14 cellular contexts compared by ENCODE assay signal in the genomic region with DNA sequence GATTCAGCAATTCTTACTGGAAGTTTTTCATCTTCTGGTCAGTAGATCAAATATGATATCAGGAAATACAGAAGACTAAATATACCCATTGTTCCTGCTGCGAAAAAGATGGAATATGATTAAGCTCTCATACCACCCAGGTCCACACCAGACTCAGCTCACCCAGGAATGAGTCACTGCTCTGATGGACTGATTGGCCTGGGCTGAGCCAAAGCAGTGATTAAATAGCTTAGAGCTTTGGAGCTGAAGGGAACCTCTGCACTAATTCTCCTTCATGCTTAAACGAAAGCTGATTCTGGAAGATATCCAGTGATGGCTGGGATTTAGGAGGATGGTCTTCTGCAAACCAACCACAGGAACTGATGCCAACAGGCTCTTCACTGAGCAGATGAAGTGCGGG.
DNase-seq lines count a peak whose midpoint lies in the region; ATAC-seq and TF ChIP-seq lines count a peak whose summit lies in the region.
"Had no signal": no experiment of that assay in that cellular context is flagged by ENCODE, and none has a peak within 500 bp of the region (broad histone marks: within the 10 kb centered on the region; RNA-seq: fewer than 3 reads in every experiment).

No MANE protein-coding gene starts in this region.

- BruUV-seq in MCF 10A (replicated peaks; lab: Mats Ljungman, UMichigan) = no TSS peak

- TF ChIP-seq CTCF in MCF 10A (IDR thresholded peaks at IDR 0.05; ENCODE audit: unreplicated experiment) (no peak), breast epithelium (IDR thresholded peaks at IDR 0.05) (no peak), RWPE2 (IDR thresholded peaks at IDR 0.05; ENCODE audit: poor library complexity, severe bottlenecking) (no peak), fibroblast of pulmonary artery (IDR thresholded peaks at IDR 0.05; ENCODE audit: low read length, missing control alignments) (no peak)

- no peak for TF ChIP-seq POLR2A in breast epithelium (IDR thresholded peaks at IDR 0.05)

- H3K27me3 ChIP-seq in breast epithelium = no peaks in the 10 kb centered on the region
- H3K27me3 ChIP-seq in RWPE2 (ENCODE audit: insufficient read depth, poor library complexity, severe bottlenecking) = no peaks in the 10 kb centered on the region

- POLR2A ChIA-PET in MCF 10A (lab: Yijun Ruan, JAX) = no interaction called here

- ATAC-seq in RWPE2 (ENCODE audit: low read depth) (peak; percentile 93), HG03432 (IDR thresholded peaks at IDR 0.05; ENCODE audit: unreplicated experiment) (no peak)
- ATAC-seq: activated T-cell treated with anti-CD3 and anti-CD28 coated beads, Interleukin-2, amount 50 U/mL, for 4 hours had no signal

- H3K4me3 ChIP-seq in breast epithelium (no peak overlapping the region), RWPE2 (ENCODE audit: severe bottlenecking) (no peak overlapping the region), fibroblast of pulmonary artery (replicated peaks; ENCODE audit: low read depth, low read length) (no peak overlapping the region)

- no peaks in the 10 kb centered on the region for H3K27me3 Mint-ChIP-seq in MCF 10A (ENCODE audit: insufficient read depth, unreplicated experiment)

- intact Hi-C loops in MCF 10A (cut with micrococcal nuclease) (no loop called here), breast epithelium (cut with DNase I; ENCODE audit: low total_unique reads) (no loop called here)

- no peaks in the 10 kb centered on the region for H3K4me1 ChIP-seq in breast epithelium
- no peaks in the 10 kb centered on the region for H3K4me1 ChIP-seq in RWPE2 (ENCODE audit: insufficient read depth, poor library complexity, severe bottlenecking)
- H3K4me1 ChIP-seq: parathyroid adenoma had no signal

- H3K9me3 Mint-ChIP-seq in MCF 10A (ENCODE audit: unreplicated experiment) = no peaks in the 10 kb centered on the region
- H3K9me3 Mint-ChIP-seq: activated T-cell treated with anti-CD3 and anti-CD28 coated beads, Interleukin-2, amount 50 U/mL, for 4 hours had no signal

- CTCF ChIA-PET in MCF 10A (lab: Yijun Ruan, JAX) = no interaction called here

- peak; percentile 64 for DNase-seq in MCF 10A (ENCODE audit: unreplicated experiment)
- no peak for DNase-seq in breast epithelium (ENCODE audit: low spot score in 2 of 2)
- DNase-seq in RWPE2 (ENCODE audit: low spot score) = no peak
- DNase-seq in fibroblast of pulmonary artery (ENCODE audit: low read depth) = peak; percentile 75
- no peak for DNase-seq in NOMO-1 (lab: John Stamatoyannopoulos, UW; ENCODE audit: unreplicated experiment in 2 of 2)
- no peak for DNase-seq in NCI-H1694 (lab: John Stamatoyannopoulos, UW)
- no peak for DNase-seq in activated naive CD4-positive, alpha-beta T cell treated with anti-CD3 and anti-CD28 coated beads, Interleukin-2, amount 50 U/mL, for 16 hours
- DNase-seq: activated T-cell treated with anti-CD3 and anti-CD28 coated beads, Interleukin-2, amount 50 U/mL, for 4 hours; AML-193; central memory CD4-positive, alpha-beta T cell; glutamatergic neuron; Right ventricle myocardium superior had no signal

- H3K27ac ChIP-seq in breast epithelium (no peak overlapping the region), RWPE2 (ENCODE audit: poor library complexity, severe bottlenecking) (no peak overlapping the region)
- H3K27ac ChIP-seq: parathyroid adenoma had no signal

- H3K4me1 Mint-ChIP-seq in MCF 10A (ENCODE audit: insufficient read depth, unreplicated experiment) = no peaks in the 10 kb centered on the region

- H3K36me3 Mint-ChIP-seq in MCF 10A (ENCODE audit: insufficient read depth, unreplicated experiment) = no peaks in the 10 kb centered on the region

- H3K27ac Mint-ChIP-seq in MCF 10A (ENCODE audit: low read depth, unreplicated experiment) = no peak overlapping the region

- H3K4me3 Mint-ChIP-seq in MCF 10A (ENCODE audit: unreplicated experiment) = no peak overlapping the region
- H3K4me3 Mint-ChIP-seq: activated T-cell treated with anti-CD3 and anti-CD28 coated beads, Interleukin-2, amount 50 U/mL, for 4 hours had no signal

- H3K36me3 ChIP-seq in breast epithelium (no peaks in the 10 kb centered on the region), RWPE2 (ENCODE audit: low read depth) (no peaks in the 10 kb centered on the region)

- H3K9me3 ChIP-seq in breast epithelium = no peaks in the 10 kb centered on the region
- no peaks in the 10 kb centered on the region for H3K9me3 ChIP-seq in RWPE2 (ENCODE audit: severe bottlenecking)

Comparison
In these comparisons a context has a peak if more than half of its experiments do, and no peak if none do; other contexts are left out.
1. DNase-seq: peak in MCF 10A (single experiment) and fibroblast of pulmonary artery (single experiment); none in breast epithelium (0 of 2), RWPE2 (single experiment), NOMO-1 (0 of 2), NCI-H1694 (single experiment) and activated naive CD4-positive, alpha-beta T cell treated with anti-CD3 and anti-CD28 coated beads, Interleukin-2, amount 50 U/mL, for 16 hours (single experiment).